ENCODE assay signal across 8 cellular contexts in the genomic region with DNA sequence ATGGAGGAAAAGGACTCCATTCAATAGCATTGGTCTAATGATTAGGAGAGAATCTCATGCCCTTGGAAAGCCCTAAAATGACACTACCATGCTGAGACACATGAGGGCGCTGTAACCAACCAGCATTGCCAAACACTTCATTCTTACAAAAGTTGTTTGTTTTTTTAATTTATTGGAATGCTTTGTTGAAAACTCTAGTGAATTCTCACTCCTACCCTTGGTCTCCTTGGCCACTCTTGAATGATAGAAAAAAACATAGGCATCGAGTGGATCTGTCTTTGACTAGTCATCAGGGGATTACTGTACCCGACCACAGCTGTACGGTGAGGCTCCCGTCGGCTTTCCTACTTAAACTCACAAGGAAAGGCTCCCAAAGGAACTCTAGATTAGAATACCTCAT. TPM values are rescaled to one million over a fixed set of nuclear protein-coding genes. Genes with fewer than 3 reads are reported as not detected.
DNase-seq lines count a peak whose midpoint lies in the region; ATAC-seq and TF ChIP-seq lines count a peak whose summit lies in the region.

No MANE protein-coding gene starts in this region.

- no peak overlapping the region for H3K4me2 ChIP-seq in SK-N-SH
- peak overlapping the region; percentile 21 for H3K4me2 ChIP-seq in hepatocyte

- TF ChIP-seq EP300 in SK-N-SH (IDR thresholded peaks at IDR 0.05; ENCODE audit: borderline replicate concordance in 1 of 2, low read depth in 1 of 2, low read length in 1 of 2) = no peak

- H3K9me3 ChIP-seq in SK-N-SH (no peaks in the 10 kb centered on the region), hepatocyte (ENCODE audit: low read depth) (no peaks in the 10 kb centered on the region)

- H3K27me3 Mint-ChIP-seq in natural killer cell (ENCODE audit: low read depth in 2 of 2) = peaks cover 0 to 10% of the 10 kb centered on the region in 2 donors
- peaks cover 0 to 6% of the 10 kb centered on the region in 2 donors for H3K27me3 Mint-ChIP-seq in natural killer cell treated with Interleukin-12 subunit alpha and Interleukin-12 subunit beta and Interleukin-15 and Interleukin-18, amount 100 ng/mL, for 72 hours
- peaks cover 6% of the 10 kb centered on the region for H3K27me3 Mint-ChIP-seq in activated naive CD8-positive, alpha-beta T cell treated with anti-CD3 and anti-CD28 coated beads, Interleukin-2, amount 10 ng/mL, durations not matched to agents 7 days and 5 days

- H3K79me2 ChIP-seq in SK-N-SH (ENCODE audit: insufficient read depth) = no peaks in the 10 kb centered on the region
- H3K79me2 ChIP-seq in hepatocyte = no peaks in the 10 kb centered on the region

- H3K27ac ChIP-seq in SK-N-SH (ENCODE audit: low read depth in 2 of 2, low read length in 1 of 2) (peak overlapping the region in 1 of 2 experiments; percentile 22; a peak in 1 of 4 replicates), hepatocyte (peak overlapping the region; percentile 97)

- H3F3A ChIP-seq in SK-N-SH (replicated peaks; ENCODE audit: insufficient read depth) = peaks cover 17% of the 10 kb centered on the region

- H3K36me3 Mint-ChIP-seq in natural killer cell = no peaks in the 10 kb centered on the region
- H3K36me3 Mint-ChIP-seq in natural killer cell treated with Interleukin-12 subunit alpha and Interleukin-12 subunit beta and Interleukin-15 and Interleukin-18, amount 100 ng/mL, for 72 hours = no peaks in the 10 kb centered on the region
- no peaks in the 10 kb centered on the region for H3K36me3 Mint-ChIP-seq in activated naive CD8-positive, alpha-beta T cell treated with anti-CD3 and anti-CD28 coated beads, Interleukin-2, amount 10 ng/mL, durations not matched to agents 7 days and 5 days

- CTCF ChIA-PET in SK-N-SH (lab: Yijun Ruan, JAX) = interaction anchor here (0.7 to 2.2 kb wide), 10 partner anchors 8 to 105 kb away, joined by 3 to 9 read pairs (median 4); no protein-coding TSS in a partner anchor

- peak; percentile 57 for TF ChIP-seq RAD21 in SK-N-SH (IDR thresholded peaks at IDR 0.05; ENCODE audit: low read length)

- H3K4me1 ChIP-seq in SK-N-SH (ENCODE audit: control insufficient read depth in 1 of 2, insufficient read depth in 2 of 2, low read depth in 1 of 2, low read length in 1 of 2) (peaks cover 11 to 35% of the 10 kb centered on the region in 2 experiments), hepatocyte (ENCODE audit: insufficient read depth) (peaks cover 43% of the 10 kb centered on the region)

- no peaks in the 10 kb centered on the region for H4K20me1 ChIP-seq in SK-N-SH (ENCODE audit: insufficient read depth)
- no peaks in the 10 kb centered on the region for H4K20me1 ChIP-seq in hepatocyte (ENCODE audit: insufficient read depth, poor library complexity, severe bottlenecking)

- ATAC-seq in natural killer cell = peak; percentile 70 to 78 (median 77)
- ATAC-seq in natural killer cell treated with Interleukin-12 subunit alpha and Interleukin-12 subunit beta and Interleukin-15 and Interleukin-18, amount 100 ng/mL, for 72 hours = no peak
- ATAC-seq in activated naive CD8-positive, alpha-beta T cell treated with anti-CD3 and anti-CD28 coated beads, Interleukin-2, amount 10 ng/mL, durations not matched to agents 7 days and 5 days (ENCODE audit: low read depth) = no peak

- no peaks in the 10 kb centered on the region for H3K27me3 ChIP-seq in SK-N-SH (ENCODE audit: insufficient read depth)
- no peaks in the 10 kb centered on the region for H3K27me3 ChIP-seq in hepatocyte

- no peak overlapping the region for H3K9ac ChIP-seq in SK-N-SH

- H2AFZ ChIP-seq in SK-N-SH (ENCODE audit: low read depth) (no peak overlapping the region), hepatocyte (peak overlapping the region; percentile 3)

- H3K27ac Mint-ChIP-seq in natural killer cell = no peak overlapping the region
- no peak overlapping the region for H3K27ac Mint-ChIP-seq in natural killer cell treated with Interleukin-12 subunit alpha and Interleukin-12 subunit beta and Interleukin-15 and Interleukin-18, amount 100 ng/mL, for 72 hours
- no peak overlapping the region for H3K27ac Mint-ChIP-seq in activated naive CD8-positive, alpha-beta T cell treated with anti-CD3 and anti-CD28 coated beads, Interleukin-2, amount 10 ng/mL, durations not matched to agents 7 days and 5 days

- H3K9me2 ChIP-seq in SK-N-SH (no peaks in the 10 kb centered on the region), hepatocyte (replicated peaks; ENCODE audit: insufficient read depth) (no peaks in the 10 kb centered on the region)

- intact Hi-C loops in natural killer cell (cut with micrococcal nuclease) = loop anchor here (10.0 kb wide), 1 partner anchor 296 kb away; no protein-coding TSS in a partner anchor

- WGBS in SK-N-SH (ENCODE audit: low lambda C conversion rate) = 89% methylated on average over 6 of the region's 6 CpGs
- 39% methylated on average over 6 of the region's 6 CpGs for WGBS in hepatocyte (ENCODE audit: low lambda C conversion rate, missing lambda C conversion rate)

- H3K36me3 ChIP-seq in SK-N-SH (replicated peaks in 1 of 2; ENCODE audit: control insufficient read depth in 1 of 2, insufficient read depth in 2 of 2, low read length in 1 of 2) = no peaks in the 10 kb centered on the region
- no peaks in the 10 kb centered on the region for H3K36me3 ChIP-seq in hepatocyte (replicated peaks; ENCODE audit: insufficient read depth, low read depth)

- POLR2A ChIA-PET in SK-N-SH (lab: Yijun Ruan, JAX) = no interaction called here
- POLR2A ChIA-PET in activated naive CD8-positive, alpha-beta T cell treated with anti-CD3 and anti-CD28 coated beads, Interleukin-2, amount 10 ng/mL, durations not matched to agents 7 days and 5 days (lab: Charles Lee) = interaction anchor here (1.0 kb wide), 1 partner anchor 32 kb away, joined by 3 read pairs; no protein-coding TSS in a partner anchor

- TF ChIP-seq CTCF in natural killer cell (IDR thresholded peaks at IDR 0.05) (peak; percentile 80), SK-N-SH (IDR thresholded peaks at IDR 0.05) (peak; percentile 83), hepatocyte (IDR thresholded peaks at IDR 0.05; ENCODE audit: poor library complexity) (peak; percentile 66)

- H3K4me3 ChIP-seq in SK-N-SH (ENCODE audit: low read depth in 2 of 2, low read length in 1 of 2) = no peak overlapping the region; a peak in 1 of 4 replicates
- no peak overlapping the region for H3K4me3 ChIP-seq in hepatocyte

- H3K4me3 Mint-ChIP-seq in natural killer cell = no peak overlapping the region
- no peak overlapping the region for H3K4me3 Mint-ChIP-seq in natural killer cell treated with Interleukin-12 subunit alpha and Interleukin-12 subunit beta and Interleukin-15 and Interleukin-18, amount 100 ng/mL, for 72 hours
- no peak overlapping the region for H3K4me3 Mint-ChIP-seq in activated naive CD8-positive, alpha-beta T cell treated with anti-CD3 and anti-CD28 coated beads, Interleukin-2, amount 10 ng/mL, durations not matched to agents 7 days and 5 days

- no peaks in the 10 kb centered on the region for H3K4me1 Mint-ChIP-seq in natural killer cell
- no peaks in the 10 kb centered on the region for H3K4me1 Mint-ChIP-seq in natural killer cell treated with Interleukin-12 subunit alpha and Interleukin-12 subunit beta and Interleukin-15 and Interleukin-18, amount 100 ng/mL, for 72 hours (ENCODE audit: low read depth in 2 of 2)
- H3K4me1 Mint-ChIP-seq in activated naive CD8-positive, alpha-beta T cell treated with anti-CD3 and anti-CD28 coated beads, Interleukin-2, amount 10 ng/mL, durations not matched to agents 7 days and 5 days = peaks cover 6% of the 10 kb centered on the region

- no peaks in the 10 kb centered on the region for H3K9me3 Mint-ChIP-seq in natural killer cell
- H3K9me3 Mint-ChIP-seq in natural killer cell treated with Interleukin-12 subunit alpha and Interleukin-12 subunit beta and Interleukin-15 and Interleukin-18, amount 100 ng/mL, for 72 hours = no peaks in the 10 kb centered on the region
- no peaks in the 10 kb centered on the region for H3K9me3 Mint-ChIP-seq in activated naive CD8-positive, alpha-beta T cell treated with anti-CD3 and anti-CD28 coated beads, Interleukin-2, amount 10 ng/mL, durations not matched to agents 7 days and 5 days

- DNase-seq in natural killer cell (peak; percentile 55), SK-N-SH (no peak), hepatocyte (ENCODE audit: low spot score) (peak; percentile 29), NCI-H446 treated with DMSO at 0.1 percent for 48 hours (lab: John Stamatoyannopoulos, UW) (no peak), NCI-H128 (lab: John Stamatoyannopoulos, UW; ENCODE audit: unreplicated experiment) (no peak)
- DNase-seq in natural killer cell treated with Interleukin-12 subunit alpha and Interleukin-12 subunit beta and Interleukin-15 and Interleukin-18, amount 100 ng/mL, for 72 hours (ENCODE audit: low spot score) = no peak
- peak; percentile 52 for DNase-seq in activated naive CD8-positive, alpha-beta T cell treated with anti-CD3 and anti-CD28 coated beads, Interleukin-2, amount 10 ng/mL, durations not matched to agents 7 days and 5 days
- DNase-seq in stimulated activated CD4-positive, alpha-beta T cell treated with anti-CD3 and anti-CD28 coated beads, Interleukin-1b, Interleukin-23, amount 100 ng/mL, for 1 hour (ENCODE audit: low read depth in 2 of 2) = peak; percentile 5 to 48

TF ChIP-seq in SK-N-SH, 30 proteins besides CTCF, POLR2A, EP300 and RAD21:
- peak; percentile 47 for TF ChIP-seq SMC3 (IDR thresholded peaks at IDR 0.05; ENCODE audit: low read depth, low read length)
- TF ChIP-seq YY1 (IDR thresholded peaks at IDR 0.05; ENCODE audit: low read depth) = no peak

RNA-seq across cellular contexts. Expression of a gene that starts 29.3 kb away (rescaled TPM):
- 100 to 1,000 TPM; 341 to 437 (median 344) TPM for total RNA-seq in natural killer cell
- 10 to 100 TPM; 44.0 to 81.5 TPM for total RNA-seq in natural killer cell treated with Interleukin-12 subunit alpha and Interleukin-12 subunit beta and Interleukin-15 and Interleukin-18, amount 100 ng/mL, for 72 hours
- polyA plus RNA-seq in SK-N-SH (2012; rRNA removed) = 27.6 and 144 TPM in 2 replicates
- polyA plus RNA-seq in SK-N-SH (2012; cell fraction: cytosol; rRNA removed) = 39.2 and 59.7 TPM in 2 replicates
- 26.9 and 74.1 TPM in 2 replicates for polyA plus RNA-seq in SK-N-SH (2012; cell fraction: nucleus; rRNA removed)
- 100 to 1,000 TPM; 212 to 227 TPM for total RNA-seq in activated naive CD8-positive, alpha-beta T cell treated with anti-CD3 and anti-CD28 coated beads, Interleukin-2, amount 10 ng/mL, durations not matched to agents 7 days and 5 days
- total RNA-seq in hepatocyte = 206 and 216 TPM in 2 replicates
- 83.2 and 88.6 TPM in 2 replicates for polyA plus RNA-seq in hepatocyte

RNA-seq across cellular contexts. Expression of a gene that starts 55.2 kb away (rescaled TPM):
- 100 to 1,000 TPM; 102 to 118 (median 106) TPM for total RNA-seq in natural killer cell
- 10 to 100 TPM; 98.8 to 99.9 TPM for total RNA-seq in natural killer cell treated with Interleukin-12 subunit alpha and Interleukin-12 subunit beta and Interleukin-15 and Interleukin-18, amount 100 ng/mL, for 72 hours
- polyA plus RNA-seq in SK-N-SH (2012; rRNA removed) = 167 and 190 TPM in 2 replicates
- 122 and 146 TPM in 2 replicates for polyA plus RNA-seq in SK-N-SH (2012; cell fraction: cytosol; rRNA removed)
- polyA plus RNA-seq in SK-N-SH (2012; cell fraction: nucleus; rRNA removed) = 264 and 305 TPM in 2 replicates
- total RNA-seq in activated naive CD8-positive, alpha-beta T cell treated with anti-CD3 and anti-CD28 coated beads, Interleukin-2, amount 10 ng/mL, durations not matched to agents 7 days and 5 days = 10 to 100 TPM; 92.9 to 99.4 TPM
- total RNA-seq in hepatocyte = 89.7 and 99.4 TPM in 2 replicates
- polyA plus RNA-seq in hepatocyte = 40.2 and 55.5 TPM in 2 replicates

Comparison
In these comparisons a context has a peak if more than half of its experiments do, and no peak if none do; other contexts are left out.
1. ATAC-seq: peak in natural killer cell (3 of 3); none in natural killer cell treated with Interleukin-12 subunit alpha and Interleukin-12 subunit beta and Interleukin-15 and Interleukin-18, amount 100 ng/mL, for 72 hours (0 of 2) and activated naive CD8-positive, alpha-beta T cell treated with anti-CD3 and anti-CD28 coated beads, Interleukin-2, amount 10 ng/mL, durations not matched to agents 7 days and 5 days (single experiment).
2. DNase-seq: peak in natural killer cell (single experiment), activated naive CD8-positive, alpha-beta T cell treated with anti-CD3 and anti-CD28 coated beads, Interleukin-2, amount 10 ng/mL, durations not matched to agents 7 days and 5 days (single experiment), hepatocyte (single experiment) and stimulated activated CD4-positive, alpha-beta T cell treated with anti-CD3 and anti-CD28 coated beads, Interleukin-1b, Interleukin-23, amount 100 ng/mL, for 1 hour (2 of 2); none in natural killer cell treated with Interleukin-12 subunit alpha and Interleukin-12 subunit beta and Interleukin-15 and Interleukin-18, amount 100 ng/mL, for 72 hours (single experiment), SK-N-SH (single experiment), NCI-H446 treated with DMSO at 0.1 percent for 48 hours (single experiment) and NCI-H128 (single experiment).
3. Peak in every context shown above with its lines, with median percentiles within 50 percentile points of each other: CTCF ChIP-seq.